Comparison of ENCODE assay signal across 27 cellular contexts in genomic region chr3:187198490-187198889, GRCh38. TPM values are rescaled to one million over a fixed set of nuclear protein-coding genes. Genes with fewer than 3 reads are reported as not detected.
"Had no signal": no experiment of that assay in that cellular context is flagged by ENCODE, and none has a peak within 500 bp of the region (broad histone marks: within the 10 kb centered on the region; RNA-seq: fewer than 3 reads in every experiment).

No MANE protein-coding gene starts in this region.

- H3K4me3 Mint-ChIP-seq: memory B cell; mesothelial cell of epicardium; natural killer cell; neural progenitor cell; stimulated activated naive B cell treated with anti-CD40 and anti-IgM and Interleukin-4, amounts not matched to agents 10 μg/mL and 1 μg/mL and 100 μg/mL, for 72 hours; stimulated activated naive CD8-positive, alpha-beta T cell treated with anti-CD3 and anti-CD28 coated beads, Interleukin-15, amount 100 ng/mL, for 72 hours had no signal

- ATAC-seq: left cardiac atrium; lower lobe of right lung; natural killer cell; psoas muscle; right lobe of liver; stimulated activated naive B cell treated with anti-CD40 and anti-IgM and Interleukin-4, amounts not matched to agents 10 μg/mL and 1 μg/mL and 100 μg/mL, for 72 hours; stimulated activated naive CD8-positive, alpha-beta T cell treated with anti-CD3 and anti-CD28 coated beads, Interleukin-15, amount 100 ng/mL, for 72 hours had no signal

- DNase-seq: cortex of kidney; dorsolateral prefrontal cortex; effector CD8-positive, alpha-beta T cell; foreskin melanocyte; head of caudate nucleus; kidney; left cardiac atrium; left ventricle myocardium inferior; lower lobe of right lung; natural killer cell; occipital lobe; psoas muscle; retina; right lobe of liver; stimulated activated CD4-positive, alpha-beta T cell treated with anti-CD3 and anti-CD28 coated beads, Interleukin-4, amount 100 ng/mL, for 1 hour; stimulated activated naive B cell treated with anti-CD40 and anti-IgM and Interleukin-4, amounts not matched to agents 10 μg/mL and 1 μg/mL and 100 μg/mL, for 72 hours; stimulated activated naive CD8-positive, alpha-beta T cell treated with anti-CD3 and anti-CD28 coated beads, Interleukin-15, amount 100 ng/mL, for 72 hours; transverse colon had no signal

- H3K27ac ChIP-seq: dorsolateral prefrontal cortex, hepatocyte, left ventricle myocardium inferior, lower lobe of right lung, neural progenitor cell, psoas muscle, right lobe of liver, thoracic aorta, transverse colon had no signal

- H3K27ac Mint-ChIP-seq: memory B cell; mesothelial cell of epicardium; natural killer cell; neural progenitor cell; stimulated activated naive B cell treated with anti-CD40 and anti-IgM and Interleukin-4, amounts not matched to agents 10 μg/mL and 1 μg/mL and 100 μg/mL, for 72 hours; stimulated activated naive CD8-positive, alpha-beta T cell treated with anti-CD3 and anti-CD28 coated beads, Interleukin-15, amount 100 ng/mL, for 72 hours had no signal

- H3K36me3 ChIP-seq: left ventricle myocardium inferior, lower lobe of right lung, neural progenitor cell, right lobe of liver, thoracic aorta, transverse colon had no signal

- H3K4me1 ChIP-seq: left ventricle myocardium inferior, lower lobe of right lung, psoas muscle, right lobe of liver, transverse colon had no signal

- H3K27me3 ChIP-seq: hepatocyte, neural progenitor cell, right lobe of liver, transverse colon had no signal

- H3K4me1 Mint-ChIP-seq: memory B cell; mesothelial cell of epicardium; natural killer cell; stimulated activated naive B cell treated with anti-CD40 and anti-IgM and Interleukin-4, amounts not matched to agents 10 μg/mL and 1 μg/mL and 100 μg/mL, for 72 hours; stimulated activated naive CD8-positive, alpha-beta T cell treated with anti-CD3 and anti-CD28 coated beads, Interleukin-15, amount 100 ng/mL, for 72 hours had no signal

- H3K4me3 ChIP-seq: hepatocyte, left ventricle myocardium inferior, lower lobe of right lung, neural progenitor cell, psoas muscle, right lobe of liver, thoracic aorta, transverse colon had no signal

- H3K9me3 ChIP-seq: left ventricle myocardium inferior, lower lobe of right lung, psoas muscle, right lobe of liver, thoracic aorta, transverse colon had no signal

- H3K9me3 Mint-ChIP-seq: memory B cell; mesothelial cell of epicardium; natural killer cell; neural progenitor cell; stimulated activated naive B cell treated with anti-CD40 and anti-IgM and Interleukin-4, amounts not matched to agents 10 μg/mL and 1 μg/mL and 100 μg/mL, for 72 hours; stimulated activated naive CD8-positive, alpha-beta T cell treated with anti-CD3 and anti-CD28 coated beads, Interleukin-15, amount 100 ng/mL, for 72 hours had no signal

- H3K36me3 Mint-ChIP-seq: memory B cell; mesothelial cell of epicardium; natural killer cell; neural progenitor cell; stimulated activated naive B cell treated with anti-CD40 and anti-IgM and Interleukin-4, amounts not matched to agents 10 μg/mL and 1 μg/mL and 100 μg/mL, for 72 hours had no signal

- FAIRE-seq: kidney had no signal

RNA-seq across cellular contexts. Expression of gene RTP1, which starts 1.2 kb away (rescaled TPM):
- total RNA-seq: hepatocyte, kidney, left cardiac atrium, left ventricle myocardium inferior, lower lobe of right lung, mesothelial cell of epicardium, mucosa of gallbladder, myocyte, natural killer cell, occipital lobe, psoas muscle, right lobe of liver, subcutaneous adipose tissue, transverse colon, ureter had no signal
